Comparison of ENCODE assay signal across 18 cellular contexts in genomic region chr2:145421841-145422240, GRCh38.
"Had no signal": no experiment of that assay in that cellular context is flagged by ENCODE, and none has a peak within 500 bp of the region (broad histone marks: within the 10 kb centered on the region; RNA-seq: fewer than 3 reads in every experiment).

No MANE protein-coding gene starts in this region.

- H3K4me3 Mint-ChIP-seq: activated CD4-positive, alpha-beta memory T cell treated with anti-CD3 and anti-CD28 coated beads for 36 hours; activated CD4-positive, alpha-beta T cell treated with anti-CD3 and anti-CD28 coated beads for 36 hours; activated CD8-positive, alpha-beta memory T cell treated with anti-CD3 and anti-CD28 coated beads, Interleukin-2, amount 10 ng/mL, durations not matched to agents 7 days and 5 days; activated naive CD4-positive, alpha-beta T cell treated with anti-CD3 and anti-CD28 coated beads, Interleukin-2, amount 10 ng/mL, durations not matched to agents 7 days and 5 days; activated T-cell treated with anti-CD3 and anti-CD28 coated beads, Interleukin-2, amount 50 U/mL, for 24 hours; nephron progenitor cell; stimulated activated naive B cell treated with anti-CD40 and anti-IgM and Interleukin-4, amounts not matched to agents 10 μg/mL and 1 μg/mL and 100 μg/mL, for 72 hours; type B pancreatic cell had no signal

- ATAC-seq: activated CD4-positive, alpha-beta T cell treated with anti-CD3 and anti-CD28 coated beads for 36 hours; activated CD8-positive, alpha-beta memory T cell treated with anti-CD3 and anti-CD28 coated beads, Interleukin-2, amount 10 ng/mL, durations not matched to agents 7 days and 5 days; esophagus mucosa; stimulated activated naive B cell treated with anti-CD40 and anti-IgM and Interleukin-4, amounts not matched to agents 10 μg/mL and 1 μg/mL and 100 μg/mL, for 72 hours had no signal

- H3K27me3 Mint-ChIP-seq: activated CD4-positive, alpha-beta memory T cell treated with anti-CD3 and anti-CD28 coated beads for 36 hours; activated T-cell treated with anti-CD3 and anti-CD28 coated beads, Interleukin-2, amount 50 U/mL, for 24 hours had no signal

- H3K4me1 Mint-ChIP-seq: activated CD4-positive, alpha-beta T cell treated with anti-CD3 and anti-CD28 coated beads for 36 hours; activated CD8-positive, alpha-beta memory T cell treated with anti-CD3 and anti-CD28 coated beads, Interleukin-2, amount 10 ng/mL, durations not matched to agents 7 days and 5 days; activated naive CD4-positive, alpha-beta T cell treated with anti-CD3 and anti-CD28 coated beads, Interleukin-2, amount 10 ng/mL, durations not matched to agents 7 days and 5 days; nephron progenitor cell had no signal

- H3K4me3 ChIP-seq: right atrium auricular region, skin epidermis had no signal

- H3K27ac Mint-ChIP-seq: activated CD4-positive, alpha-beta memory T cell treated with anti-CD3 and anti-CD28 coated beads for 36 hours; activated CD4-positive, alpha-beta T cell treated with anti-CD3 and anti-CD28 coated beads for 36 hours; activated CD8-positive, alpha-beta memory T cell treated with anti-CD3 and anti-CD28 coated beads, Interleukin-2, amount 10 ng/mL, durations not matched to agents 7 days and 5 days; activated naive CD4-positive, alpha-beta T cell treated with anti-CD3 and anti-CD28 coated beads, Interleukin-2, amount 10 ng/mL, durations not matched to agents 7 days and 5 days; activated T-cell treated with anti-CD3 and anti-CD28 coated beads, Interleukin-2, amount 50 U/mL, for 24 hours; nephron progenitor cell; stimulated activated naive B cell treated with anti-CD40 and anti-IgM and Interleukin-4, amounts not matched to agents 10 μg/mL and 1 μg/mL and 100 μg/mL, for 72 hours; type B pancreatic cell had no signal

- DNase-seq: activated CD4-positive, alpha-beta memory T cell treated with anti-CD3 and anti-CD28 coated beads for 36 hours; activated CD4-positive, alpha-beta T cell treated with anti-CD3 and anti-CD28 coated beads for 36 hours; activated CD8-positive, alpha-beta memory T cell treated with anti-CD3 and anti-CD28 coated beads, Interleukin-2, amount 10 ng/mL, durations not matched to agents 7 days and 5 days; activated naive CD4-positive, alpha-beta T cell treated with anti-CD3 and anti-CD28 coated beads, Interleukin-2, amount 10 ng/mL, durations not matched to agents 7 days and 5 days; activated T-cell treated with anti-CD3 and anti-CD28 coated beads, Interleukin-2, amount 50 U/mL, for 24 hours; caudate nucleus; foreskin melanocyte; head of caudate nucleus; nephron progenitor cell; occipital lobe; stimulated activated CD4-positive, alpha-beta T cell treated with anti-CD3 and anti-CD28 coated beads, Interleukin-15, amount 100 ng/mL, for 24 hours; stimulated activated CD4-positive, alpha-beta T cell treated with anti-CD3 and anti-CD28 coated beads, Interleukin-4, amount 100 ng/mL, for 1 hour; stimulated activated naive B cell treated with anti-CD40 and anti-IgM and Interleukin-4, amounts not matched to agents 10 μg/mL and 1 μg/mL and 100 μg/mL, for 72 hours; WERI-Rb-1 had no signal

- H3K36me3 Mint-ChIP-seq: activated CD4-positive, alpha-beta memory T cell treated with anti-CD3 and anti-CD28 coated beads for 36 hours; activated CD8-positive, alpha-beta memory T cell treated with anti-CD3 and anti-CD28 coated beads, Interleukin-2, amount 10 ng/mL, durations not matched to agents 7 days and 5 days; activated naive CD4-positive, alpha-beta T cell treated with anti-CD3 and anti-CD28 coated beads, Interleukin-2, amount 10 ng/mL, durations not matched to agents 7 days and 5 days; type B pancreatic cell had no signal
